In the genomic region with DNA sequence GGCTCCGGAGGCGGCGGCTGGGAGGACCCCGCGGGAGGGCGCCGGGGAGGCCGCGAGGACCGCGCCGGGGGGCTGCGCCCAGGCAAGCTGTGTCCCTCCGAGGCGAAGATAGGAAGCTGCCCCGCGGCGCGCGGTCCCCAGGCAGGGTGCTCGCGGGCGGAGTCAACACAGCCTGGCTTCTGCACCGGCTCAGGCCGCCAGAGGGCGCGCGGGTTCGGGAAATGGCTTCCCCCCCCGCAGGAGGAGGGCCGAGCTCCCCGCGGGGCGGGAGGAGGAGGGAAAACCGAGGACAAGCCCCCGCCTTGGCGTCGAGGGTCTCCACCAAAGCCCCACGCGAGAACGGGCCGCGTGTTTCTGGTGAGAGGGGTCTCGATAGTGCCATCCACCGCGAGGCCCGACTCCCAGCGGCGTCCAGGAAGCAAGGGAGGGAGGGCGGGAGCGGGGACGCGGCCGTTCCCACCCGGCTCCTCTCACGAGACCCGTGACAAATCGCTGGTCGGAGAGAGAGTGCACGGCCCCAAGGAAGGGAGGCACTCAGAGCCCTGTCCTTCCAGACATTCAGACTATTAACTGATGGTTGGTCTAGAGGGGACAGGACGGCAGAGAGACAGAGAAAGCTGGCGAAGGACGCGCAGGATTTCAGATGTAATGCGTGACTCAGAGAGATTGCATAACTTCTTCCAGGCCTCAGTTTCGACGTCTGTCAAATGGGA, we compare ENCODE assay signal across 1 cellular context.
TF ChIP-seq lines count a peak whose summit lies in the region.

No MANE protein-coding gene starts in this region.

TF ChIP-seq in HepG2, 621 proteins besides CTCF, POLR2A, EP300 and RAD21 (continued from another document and continues in another):
- TF ChIP-seq POGK (CRISPR knock-in tag; conservative IDR thresholded peaks at IDR 0.05) (peak; percentile 92), POGZ (CRISPR knock-in tag; IDR thresholded peaks at IDR 0.05) (peak; percentile 85), TOPORS (CRISPR knock-in tag; IDR thresholded peaks at IDR 0.05) (peak; percentile 75; the same call in 1 of the 2 replicates), JUND (CRISPR knock-in tag; IDR thresholded peaks at IDR 0.05) (no peak), PHF21A (CRISPR knock-in tag; IDR thresholded peaks at IDR 0.05) (0 out of 2 replicates have a peak, but pooled peaks have one; percentile 20), ZMAT5 (CRISPR knock-in tag; IDR thresholded peaks at IDR 0.05; ENCODE audit: borderline replicate concordance, low read depth) (no peak), GFI1 (CRISPR knock-in tag; IDR thresholded peaks at IDR 0.05; ENCODE audit: borderline replicate concordance) (peak; percentile 18; the same call in 1 of the 2 replicates), SP140L (CRISPR knock-in tag; IDR thresholded peaks at IDR 0.05; ENCODE audit: borderline replicate concordance) (no peak), KDM5A (IDR thresholded peaks at IDR 0.05; ENCODE audit: borderline replicate concordance, low read length) (no peak), ZFP36 (IDR thresholded peaks at IDR 0.05; ENCODE audit: borderline replicate concordance, low read depth, low read length, partially characterized antibody) (no peak), JUN (CRISPR knock-in tag; IDR thresholded peaks at IDR 0.05) (0 out of 2 replicates have a peak, but pooled peaks have one; percentile 23), FOXK2 (IDR thresholded peaks at IDR 0.05) (no peak), SP1 (IDR thresholded peaks at IDR 0.05) (no peak), SP1 (CRISPR knock-in tag; IDR thresholded peaks at IDR 0.05) (peak; percentile 69), ZNF713 (CRISPR knock-in tag; IDR thresholded peaks at IDR 0.05) (peak; percentile 80; the same call in 1 of the 2 replicates), SIX4 (CRISPR knock-in tag; IDR thresholded peaks at IDR 0.05) (no peak), ZNF292 (CRISPR knock-in tag; IDR thresholded peaks at IDR 0.05; ENCODE audit: borderline replicate concordance, low read depth) (no peak), ZNF792 (CRISPR knock-in tag; IDR thresholded peaks at IDR 0.05) (no peak), PRDM10 (CRISPR knock-in tag; IDR thresholded peaks at IDR 0.05; ENCODE audit: low read depth) (no peak), MTF1 (CRISPR knock-in tag; IDR thresholded peaks at IDR 0.05) (no peak), MAFF (IDR thresholded peaks at IDR 0.05; ENCODE audit: low read depth, low read length) (no peak), ATRX (CRISPR knock-in tag; IDR thresholded peaks at IDR 0.05; ENCODE audit: borderline replicate concordance) (no peak), SIN3A (IDR thresholded peaks at IDR 0.05; ENCODE audit: borderline replicate concordance, low read depth, low read length) (no peak; the same call in 1 of the 2 replicates), SNAPC4 (CRISPR knock-in tag; IDR thresholded peaks at IDR 0.05) (no peak), SKI (IDR thresholded peaks at IDR 0.05; ENCODE audit: partially characterized antibody) (peak; percentile 14), JUNB (CRISPR knock-in tag; IDR thresholded peaks at IDR 0.05; ENCODE audit: borderline replicate concordance) (no peak), RFXAP (CRISPR knock-in tag; IDR thresholded peaks at IDR 0.05; ENCODE audit: borderline replicate concordance) (peak; percentile 26; the same call in 1 of the 2 replicates), GPBP1L1 (CRISPR knock-in tag; IDR thresholded peaks at IDR 0.05) (no peak), DMAP1 (CRISPR knock-in tag; IDR thresholded peaks at IDR 0.05) (no peak), NFE2L1 (CRISPR knock-in tag; IDR thresholded peaks at IDR 0.05; ENCODE audit: borderline replicate concordance) (no peak), TOE1 (CRISPR knock-in tag; IDR thresholded peaks at IDR 0.05) (no peak), ZBTB14 (CRISPR knock-in tag; IDR thresholded peaks at IDR 0.05) (0 out of 2 replicates have a peak, but pooled peaks have one; percentile 38), PHF20 (CRISPR knock-in tag; IDR thresholded peaks at IDR 0.05) (peak; percentile 53; the same call in 1 of the 2 replicates), FOXA1 (IDR thresholded peaks at IDR 0.05) (no peak), FOXA1 (CRISPR knock-in tag; IDR thresholded peaks at IDR 0.05) (peak; percentile 79)
- TF ChIP-seq, protein P1, sequence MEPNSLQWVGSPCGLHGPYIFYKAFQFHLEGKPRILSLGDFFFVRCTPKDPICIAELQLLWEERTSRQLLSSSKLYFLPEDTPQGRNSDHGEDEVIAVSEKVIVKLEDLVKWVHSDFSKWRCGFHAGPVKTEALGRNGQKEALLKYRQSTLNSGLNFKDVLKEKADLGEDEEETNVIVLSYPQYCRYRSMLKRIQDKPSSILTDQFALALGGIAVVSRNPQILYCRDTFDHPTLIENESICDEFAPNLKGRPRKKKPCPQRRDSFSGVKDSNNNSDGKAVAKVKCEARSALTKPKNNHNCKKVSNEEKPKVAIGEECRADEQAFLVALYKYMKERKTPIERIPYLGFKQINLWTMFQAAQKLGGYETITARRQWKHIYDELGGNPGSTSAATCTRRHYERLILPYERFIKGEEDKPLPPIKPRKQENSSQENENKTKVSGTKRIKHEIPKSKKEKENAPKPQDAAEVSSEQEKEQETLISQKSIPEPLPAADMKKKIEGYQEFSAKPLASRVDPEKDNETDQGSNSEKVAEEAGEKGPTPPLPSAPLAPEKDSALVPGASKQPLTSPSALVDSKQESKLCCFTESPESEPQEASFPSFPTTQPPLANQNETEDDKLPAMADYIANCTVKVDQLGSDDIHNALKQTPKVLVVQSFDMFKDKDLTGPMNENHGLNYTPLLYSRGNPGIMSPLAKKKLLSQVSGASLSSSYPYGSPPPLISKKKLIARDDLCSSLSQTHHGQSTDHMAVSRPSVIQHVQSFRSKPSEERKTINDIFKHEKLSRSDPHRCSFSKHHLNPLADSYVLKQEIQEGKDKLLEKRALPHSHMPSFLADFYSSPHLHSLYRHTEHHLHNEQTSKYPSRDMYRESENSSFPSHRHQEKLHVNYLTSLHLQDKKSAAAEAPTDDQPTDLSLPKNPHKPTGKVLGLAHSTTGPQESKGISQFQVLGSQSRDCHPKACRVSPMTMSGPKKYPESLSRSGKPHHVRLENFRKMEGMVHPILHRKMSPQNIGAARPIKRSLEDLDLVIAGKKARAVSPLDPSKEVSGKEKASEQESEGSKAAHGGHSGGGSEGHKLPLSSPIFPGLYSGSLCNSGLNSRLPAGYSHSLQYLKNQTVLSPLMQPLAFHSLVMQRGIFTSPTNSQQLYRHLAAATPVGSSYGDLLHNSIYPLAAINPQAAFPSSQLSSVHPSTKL (CRISPR knock-in tag; IDR thresholded peaks at IDR 0.05): peak; percentile 70
- TF ChIP-seq, protein P2, sequence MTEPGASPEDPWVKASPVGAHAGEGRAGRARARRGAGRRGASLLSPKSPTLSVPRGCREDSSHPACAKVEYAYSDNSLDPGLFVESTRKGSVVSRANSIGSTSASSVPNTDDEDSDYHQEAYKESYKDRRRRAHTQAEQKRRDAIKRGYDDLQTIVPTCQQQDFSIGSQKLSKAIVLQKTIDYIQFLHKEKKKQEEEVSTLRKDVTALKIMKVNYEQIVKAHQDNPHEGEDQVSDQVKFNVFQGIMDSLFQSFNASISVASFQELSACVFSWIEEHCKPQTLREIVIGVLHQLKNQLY (CRISPR knock-in tag; IDR thresholded peaks at IDR 0.05): no peak
- TF ChIP-seq, protein P3, sequence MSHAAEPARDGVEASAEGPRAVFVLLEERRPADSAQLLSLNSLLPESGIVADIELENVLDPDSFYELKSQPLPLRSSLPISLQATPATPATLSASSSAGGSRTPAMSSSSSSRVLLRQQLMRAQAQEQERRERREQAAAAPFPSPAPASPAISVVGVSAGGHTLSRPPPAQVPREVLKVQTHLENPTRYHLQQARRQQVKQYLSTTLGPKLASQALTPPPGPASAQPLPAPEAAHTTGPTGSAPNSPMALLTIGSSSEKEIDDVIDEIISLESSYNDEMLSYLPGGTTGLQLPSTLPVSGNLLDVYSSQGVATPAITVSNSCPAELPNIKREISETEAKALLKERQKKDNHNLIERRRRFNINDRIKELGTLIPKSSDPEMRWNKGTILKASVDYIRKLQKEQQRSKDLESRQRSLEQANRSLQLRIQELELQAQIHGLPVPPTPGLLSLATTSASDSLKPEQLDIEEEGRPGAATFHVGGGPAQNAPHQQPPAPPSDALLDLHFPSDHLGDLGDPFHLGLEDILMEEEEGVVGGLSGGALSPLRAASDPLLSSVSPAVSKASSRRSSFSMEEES (CRISPR knock-in tag; IDR thresholded peaks at IDR 0.05): no peak
